Comparison of ENCODE assay signal across 16 cellular contexts in the genomic region with DNA sequence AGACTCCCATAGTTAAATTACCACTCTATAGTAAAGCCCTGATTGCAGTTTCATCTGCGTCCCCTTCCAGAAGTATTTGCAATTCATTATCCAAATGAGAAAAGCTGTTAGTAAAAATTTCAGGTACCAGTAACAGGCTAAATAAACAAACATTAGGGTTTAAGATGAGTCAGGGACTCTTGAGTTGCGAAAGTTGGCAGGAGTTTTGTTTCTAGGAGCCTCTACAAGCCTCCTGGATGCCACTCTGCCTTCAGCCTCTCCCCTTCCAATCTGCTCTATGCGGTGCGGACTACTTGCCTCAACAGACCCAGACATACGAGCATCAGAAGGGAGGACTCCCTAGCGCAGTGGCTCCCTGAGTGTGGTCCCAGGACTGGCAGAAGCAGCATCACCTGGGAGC.
DNase-seq lines count a peak whose midpoint lies in the region; ATAC-seq and TF ChIP-seq lines count a peak whose summit lies in the region.
"Had no signal": no experiment of that assay in that cellular context is flagged by ENCODE, and none has a peak within 500 bp of the region (broad histone marks: within the 10 kb centered on the region; RNA-seq: fewer than 3 reads in every experiment).

No MANE protein-coding gene starts in this region.

- TF ChIP-seq EP300 in ovary (IDR thresholded peaks at IDR 0.05) = no peak

- H3K9me3 Mint-ChIP-seq in neural progenitor cell = peaks cover 2% of the 10 kb centered on the region
- H3K9me3 Mint-ChIP-seq: activated CD4-positive, alpha-beta memory T cell treated with anti-CD3 and anti-CD28 coated beads for 36 hours; activated naive CD8-positive, alpha-beta T cell treated with anti-CD3 and anti-CD28 coated beads, Interleukin-2, amount 10 ng/mL, durations not matched to agents 7 days and 5 days; stimulated activated naive CD8-positive, alpha-beta T cell treated with anti-CD3 and anti-CD28 coated beads, Interleukin-15, Interleukin-2, amounts not matched to agents 100 ng/mL and 50 ng/mL, for 24 hours had no signal

- H3K9me3 ChIP-seq in lung (ENCODE audit: control insufficient read depth in 2 of 2, insufficient read depth in 1 of 2, low read length in 1 of 2) (peaks cover 0 to 2% of the 10 kb centered on the region in 2 donors), ovary (peaks cover 0 to 6% of the 10 kb centered on the region in 2 donors), neural progenitor cell (ENCODE audit: low read depth) (no peaks in the 10 kb centered on the region)

- 62 to 81% methylated on average over 6 of the region's 6 CpGs for WGBS in lung, 2 donors
- WGBS in ovary, 3 donors = 72 to 84% (median 73%) methylated on average over 6 of the region's 6 CpGs

- intact Hi-C loops in ovary (cut with DNase I) = no loop called here

- no peak overlapping the region for H3K9ac ChIP-seq in neural progenitor cell

- H3K4me2 ChIP-seq in neural progenitor cell = no peak overlapping the region

- no peaks in the 10 kb centered on the region for H3K36me3 Mint-ChIP-seq in neural progenitor cell
- H3K36me3 Mint-ChIP-seq: activated CD4-positive, alpha-beta memory T cell treated with anti-CD3 and anti-CD28 coated beads for 36 hours; activated naive CD8-positive, alpha-beta T cell treated with anti-CD3 and anti-CD28 coated beads, Interleukin-2, amount 10 ng/mL, durations not matched to agents 7 days and 5 days had no signal

- no peaks in the 10 kb centered on the region for H3K4me1 Mint-ChIP-seq in neural progenitor cell
- H3K4me1 Mint-ChIP-seq: activated naive CD8-positive, alpha-beta T cell treated with anti-CD3 and anti-CD28 coated beads, Interleukin-2, amount 10 ng/mL, durations not matched to agents 7 days and 5 days had no signal

- no peak for TF ChIP-seq CTCF in lung (IDR thresholded peaks at IDR 0.05; ENCODE audit: control extremely low read depth, extremely low read depth)
- TF ChIP-seq CTCF in ovary (IDR thresholded peaks at IDR 0.05) = no peak
- no peak for TF ChIP-seq CTCF in neural progenitor cell (IDR thresholded peaks at IDR 0.05)

- no peak overlapping the region for H3K27ac Mint-ChIP-seq in neural progenitor cell
- H3K27ac Mint-ChIP-seq: activated CD4-positive, alpha-beta memory T cell treated with anti-CD3 and anti-CD28 coated beads for 36 hours; activated naive CD8-positive, alpha-beta T cell treated with anti-CD3 and anti-CD28 coated beads, Interleukin-2, amount 10 ng/mL, durations not matched to agents 7 days and 5 days; activated T-cell treated with anti-CD3 and anti-CD28 coated beads, Interleukin-2, amount 50 U/mL, for 72 hours; stimulated activated naive CD8-positive, alpha-beta T cell treated with anti-CD3 and anti-CD28 coated beads, Interleukin-15, Interleukin-2, amounts not matched to agents 100 ng/mL and 50 ng/mL, for 24 hours had no signal

- TF ChIP-seq POLR2A in ovary (IDR thresholded peaks at IDR 0.05) = no peak

- peaks cover 5% of the 10 kb centered on the region for H3F3A ChIP-seq in neural progenitor cell (ENCODE audit: low read depth)

- no peak overlapping the region for H2AFZ ChIP-seq in neural progenitor cell (replicated peaks)

- no peak overlapping the region for H3K4me3 Mint-ChIP-seq in neural progenitor cell
- H3K4me3 Mint-ChIP-seq: activated CD4-positive, alpha-beta memory T cell treated with anti-CD3 and anti-CD28 coated beads for 36 hours; activated naive CD8-positive, alpha-beta T cell treated with anti-CD3 and anti-CD28 coated beads, Interleukin-2, amount 10 ng/mL, durations not matched to agents 7 days and 5 days; activated T-cell treated with anti-CD3 and anti-CD28 coated beads, Interleukin-2, amount 50 U/mL, for 72 hours; stimulated activated naive CD8-positive, alpha-beta T cell treated with anti-CD3 and anti-CD28 coated beads, Interleukin-15, Interleukin-2, amounts not matched to agents 100 ng/mL and 50 ng/mL, for 24 hours had no signal

- peak; percentile 50 for ATAC-seq in lung (ENCODE audit: insufficient read depth, low FRiP score)
- ATAC-seq: activated T-cell treated with anti-CD3 and anti-CD28 coated beads, Interleukin-2, amount 50 U/mL, for 72 hours; right cardiac atrium had no signal

- H3K79me2 ChIP-seq in neural progenitor cell (ENCODE audit: low read depth) = no peaks in the 10 kb centered on the region

- no peaks in the 10 kb centered on the region for H4K20me1 ChIP-seq in neural progenitor cell (ENCODE audit: low read depth)

- H3K4me1 ChIP-seq in lung (ENCODE audit: control insufficient read depth in 2 of 2, insufficient read depth in 2 of 2, low read length in 2 of 2) (no peaks in the 10 kb centered on the region), ovary (ENCODE audit: insufficient read depth) (no peaks in the 10 kb centered on the region), neural progenitor cell (peaks cover 4% of the 10 kb centered on the region)

- no peak overlapping the region for H3K27ac ChIP-seq in lung (ENCODE audit: low read depth in 1 of 2, low read length in 1 of 2)
- H3K27ac ChIP-seq in ovary = no peak overlapping the region
- no peak overlapping the region for H3K27ac ChIP-seq in neural progenitor cell
- H3K27ac ChIP-seq: 22Rv1 had no signal

- H3K36me3 ChIP-seq in lung (ENCODE audit: control insufficient read depth in 2 of 2, insufficient read depth in 2 of 2, low read length in 2 of 2) (no peaks in the 10 kb centered on the region), ovary (no peaks in the 10 kb centered on the region), neural progenitor cell (no peaks in the 10 kb centered on the region)

- H3K27me3 ChIP-seq in lung (ENCODE audit: control insufficient read depth, insufficient read depth) = no peaks in the 10 kb centered on the region
- no peaks in the 10 kb centered on the region for H3K27me3 ChIP-seq in ovary
- H3K27me3 ChIP-seq in neural progenitor cell = peaks cover 11% of the 10 kb centered on the region

- H3K27me3 Mint-ChIP-seq in neural progenitor cell (ENCODE audit: insufficient read depth, low read depth) = no peaks in the 10 kb centered on the region
- H3K27me3 Mint-ChIP-seq: activated CD4-positive, alpha-beta memory T cell treated with anti-CD3 and anti-CD28 coated beads for 36 hours had no signal

- H3K4me3 ChIP-seq in lung = no peak overlapping the region
- no peak overlapping the region for H3K4me3 ChIP-seq in ovary
- H3K4me3 ChIP-seq in neural progenitor cell = no peak overlapping the region

- DNase-seq in DMS53 (lab: John Stamatoyannopoulos, UW) (peak; percentile 27), DMS53 treated with DMSO at 0.1 percent for 48 hours (lab: John Stamatoyannopoulos, UW; ENCODE audit: unreplicated experiment) (no peak), NCI-H2029 treated with DMSO at 0.1 percent for 48 hours (lab: John Stamatoyannopoulos, UW) (peak; percentile 74), astrocyte of the hippocampus (ENCODE audit: low read depth, low spot score) (peak; percentile 52), lung (ENCODE audit: low spot score) (peak; percentile 75), ovary (no peak), neural progenitor cell (ENCODE audit: low spot score) (no peak), NCI-H524 (lab: John Stamatoyannopoulos, UW) (no peak)
- DNase-seq: activated CD4-positive, alpha-beta memory T cell treated with anti-CD3 and anti-CD28 coated beads for 36 hours; activated naive CD8-positive, alpha-beta T cell treated with anti-CD3 and anti-CD28 coated beads, Interleukin-2, amount 10 ng/mL, durations not matched to agents 7 days and 5 days; activated T-cell treated with anti-CD3 and anti-CD28 coated beads, Interleukin-2, amount 50 U/mL, for 72 hours; hippocampal formation; NCI-H187; right cardiac atrium had no signal

Comparison
In these comparisons a context has a peak if more than half of its experiments do, and no peak if none do; other contexts are left out.
1. DNase-seq: peak in DMS53 (single experiment), NCI-H2029 treated with DMSO at 0.1 percent for 48 hours (single experiment), astrocyte of the hippocampus (single experiment) and lung (single experiment); none in DMS53 treated with DMSO at 0.1 percent for 48 hours (single experiment), ovary (0 of 5), neural progenitor cell (single experiment) and NCI-H524 (0 of 2).